19 cellular contexts compared by ENCODE assay signal in genomic region chr6:104597541-104598050, GRCh38.
DNase-seq lines count a peak whose midpoint lies in the region; ATAC-seq and TF ChIP-seq lines count a peak whose summit lies in the region.
"Had no signal": no experiment of that assay in that cellular context is flagged by ENCODE, and none has a peak within 500 bp of the region (broad histone marks: within the 10 kb centered on the region; RNA-seq: fewer than 3 reads in every experiment).

No MANE protein-coding gene starts in this region.

- H3K4me3 ChIP-seq in epithelial cell of esophagus (ENCODE audit: low read length): no peak overlapping the region
- H3K4me3 ChIP-seq: BLaER1 treated with 17β-estradiol and CSF1 and Interleukin-3, amounts not matched to agents 10 nM and 100 nM; colonic mucosa; HAP-1; psoas muscle; SJCRH30; spleen had no signal

- ATAC-seq in GM21367 (IDR thresholded peaks at IDR 0.05; ENCODE audit: unreplicated experiment): no peak
- ATAC-seq: activated CD8-positive, alpha-beta memory T cell treated with anti-CD3 and anti-CD28 coated beads, Interleukin-2, amount 10 ng/mL, durations not matched to agents 7 days and 5 days; psoas muscle had no signal

- DNase-seq in EL (peak; percentile 40), NCI-H69 (lab: John Stamatoyannopoulos, UW) (peak; percentile 8), epithelial cell of esophagus (ENCODE audit: low read depth) (peak; percentile 36), non-pigmented ciliary epithelial cell (ENCODE audit: low read depth) (peak; percentile 72), NOMO-1 treated with dmso at 0.1 percent for 144 hours (lab: John Stamatoyannopoulos, UW; ENCODE audit: unreplicated experiment) (no peak)
- no peak for DNase-seq in activated CD8-positive, alpha-beta memory T cell treated with anti-CD3 and anti-CD28 coated beads, Interleukin-2, amount 50 U/mL, for 48 hours
- DNase-seq: activated CD4-positive, alpha-beta T cell treated with anti-CD3 and anti-CD28 coated beads for 1 hour; activated CD8-positive, alpha-beta memory T cell treated with anti-CD3 and anti-CD28 coated beads, Interleukin-2, amount 10 ng/mL, durations not matched to agents 7 days and 5 days; activated gamma-delta T cell; colonic mucosa; head of caudate nucleus; NCI-H1694; psoas muscle; SJCRH30; spleen; T-helper 9 cell had no signal

- no peak for TF ChIP-seq CTCF in epithelial cell of esophagus (IDR thresholded peaks at IDR 0.05; ENCODE audit: insufficient read depth, low read depth, low read length, missing control alignments)

Comparison
In these comparisons a context has a peak if more than half of its experiments do, and no peak if none do; other contexts are left out.
1. DNase-seq: peak in EL (single experiment), NCI-H69 (single experiment), epithelial cell of esophagus (single experiment) and non-pigmented ciliary epithelial cell (single experiment); none in activated CD8-positive, alpha-beta memory T cell treated with anti-CD3 and anti-CD28 coated beads, Interleukin-2, amount 50 U/mL, for 48 hours (single experiment) and NOMO-1 treated with dmso at 0.1 percent for 144 hours (single experiment).